Comparison of ENCODE assay signal across 9 cellular contexts in genomic region chr10:74871595-74872382, GRCh38. TPM values are rescaled to one million over a fixed set of nuclear protein-coding genes. Genes with fewer than 3 reads are reported as not detected.
DNase-seq lines count a peak whose midpoint lies in the region; ATAC-seq and TF ChIP-seq lines count a peak whose summit lies in the region.
"Had no signal": no experiment of that assay in that cellular context is flagged by ENCODE, and none has a peak within 500 bp of the region (broad histone marks: within the 10 kb centered on the region; RNA-seq: fewer than 3 reads in every experiment).

No MANE protein-coding gene starts in this region.

- CTCF ChIA-PET in activated B cell treated with CpG ODN at 0.5 μM for 24 hours (lab: Charles Lee) = no interaction called here

- ATAC-seq in activated T-cell treated with anti-CD3 and anti-CD28 coated beads, Interleukin-2, amount 50 U/mL, for 4 hours = peak; percentile 89 to 91
- ATAC-seq in HG02885 (IDR thresholded peaks at IDR 0.05; ENCODE audit: poor library complexity, unreplicated experiment) = peak; percentile 89
- peak; percentile 74 for ATAC-seq in activated B cell treated with CpG ODN at 0.5 μM for 24 hours (ENCODE audit: low read depth)
- peak; percentile 90 for ATAC-seq in stimulated activated naive CD8-positive, alpha-beta T cell treated with anti-CD3 and anti-CD28 coated beads, Interleukin-15, Interleukin-2, amounts not matched to agents 100 U/mL and 50 U/mL, for 24 hours

- DNase-seq in activated T-cell treated with anti-CD3 and anti-CD28 coated beads, Interleukin-2, amount 50 U/mL, for 4 hours = no peak
- DNase-seq in activated T-cell treated with anti-CD3 and anti-CD28 coated beads, Interleukin-2, amount 50 U/mL, for 48 hours = no peak
- DNase-seq in activated B cell treated with CpG ODN at 0.5 μM for 24 hours (no peak), DMS153 treated with DMSO at 0.1 percent for 48 hours (lab: John Stamatoyannopoulos, UW; ENCODE audit: unreplicated experiment) (no peak), NCI-H2196 treated with DMSO at 0.1 percent for 48 hours (lab: John Stamatoyannopoulos, UW; ENCODE audit: unreplicated experiment) (no peak), hypothalamus (lab: John Stamatoyannopoulos, UW) (no peak)
- no peak for DNase-seq in stimulated activated naive CD8-positive, alpha-beta T cell treated with anti-CD3 and anti-CD28 coated beads, Interleukin-15, Interleukin-2, amounts not matched to agents 100 U/mL and 50 U/mL, for 24 hours
- DNase-seq: esophagus squamous epithelium had no signal

- no peaks in the 10 kb centered on the region for H3K27me3 Mint-ChIP-seq in activated T-cell treated with anti-CD3 and anti-CD28 coated beads, Interleukin-2, amount 50 U/mL, for 4 hours (ENCODE audit: low read depth)
- no peaks in the 10 kb centered on the region for H3K27me3 Mint-ChIP-seq in activated B cell treated with CpG ODN at 0.5 μM for 24 hours

- no peak for TF ChIP-seq CTCF in activated B cell treated with CpG ODN at 0.5 μM for 24 hours (IDR thresholded peaks at IDR 0.05)

- H3K4me1 Mint-ChIP-seq in activated T-cell treated with anti-CD3 and anti-CD28 coated beads, Interleukin-2, amount 50 U/mL, for 4 hours (ENCODE audit: low read depth) = peaks cover 51% of the 10 kb centered on the region
- H3K4me1 Mint-ChIP-seq in activated B cell treated with CpG ODN at 0.5 μM for 24 hours = peaks cover 55% of the 10 kb centered on the region

- no peak overlapping the region for H3K27ac Mint-ChIP-seq in activated B cell treated with CpG ODN at 0.5 μM for 24 hours

- peaks cover 2% of the 10 kb centered on the region for H3K36me3 Mint-ChIP-seq in activated T-cell treated with anti-CD3 and anti-CD28 coated beads, Interleukin-2, amount 50 U/mL, for 4 hours (ENCODE audit: insufficient read depth)
- no peaks in the 10 kb centered on the region for H3K36me3 Mint-ChIP-seq in activated B cell treated with CpG ODN at 0.5 μM for 24 hours (ENCODE audit: low read depth)

- H3K4me3 Mint-ChIP-seq in activated T-cell treated with anti-CD3 and anti-CD28 coated beads, Interleukin-2, amount 50 U/mL, for 4 hours = peak overlapping the region; percentile 38
- no peak overlapping the region for H3K4me3 Mint-ChIP-seq in activated B cell treated with CpG ODN at 0.5 μM for 24 hours

- intact Hi-C loops in activated B cell treated with CpG ODN at 0.5 μM for 24 hours (cut with micrococcal nuclease) = loop anchor here (2.0 kb wide), 1 partner anchor 17 kb away; no protein-coding TSS in a partner anchor

- H3K9me3 Mint-ChIP-seq in activated T-cell treated with anti-CD3 and anti-CD28 coated beads, Interleukin-2, amount 50 U/mL, for 4 hours = no peaks in the 10 kb centered on the region
- H3K9me3 Mint-ChIP-seq in activated B cell treated with CpG ODN at 0.5 μM for 24 hours = no peaks in the 10 kb centered on the region

- POLR2A ChIA-PET in activated B cell treated with CpG ODN at 0.5 μM for 24 hours (lab: Charles Lee) = interaction anchor here (1.2 kb wide), 1 partner anchor 17 kb away, joined by 4 read pairs; no protein-coding TSS in a partner anchor

RNA-seq across cellular contexts. Expression of gene KAT6B, which starts 45.4 kb away (rescaled TPM):
- 10 to 100 TPM; 14.4 to 15.4 (median 14.6) TPM for total RNA-seq in activated T-cell treated with anti-CD3 and anti-CD28 coated beads, Interleukin-2, amount 50 U/mL, for 4 hours
- 39.6 and 45.2 TPM in 2 replicates for total RNA-seq in activated B cell treated with CpG ODN at 0.5 μM for 24 hours
